12 cellular contexts compared by ENCODE assay signal in the genomic region with DNA sequence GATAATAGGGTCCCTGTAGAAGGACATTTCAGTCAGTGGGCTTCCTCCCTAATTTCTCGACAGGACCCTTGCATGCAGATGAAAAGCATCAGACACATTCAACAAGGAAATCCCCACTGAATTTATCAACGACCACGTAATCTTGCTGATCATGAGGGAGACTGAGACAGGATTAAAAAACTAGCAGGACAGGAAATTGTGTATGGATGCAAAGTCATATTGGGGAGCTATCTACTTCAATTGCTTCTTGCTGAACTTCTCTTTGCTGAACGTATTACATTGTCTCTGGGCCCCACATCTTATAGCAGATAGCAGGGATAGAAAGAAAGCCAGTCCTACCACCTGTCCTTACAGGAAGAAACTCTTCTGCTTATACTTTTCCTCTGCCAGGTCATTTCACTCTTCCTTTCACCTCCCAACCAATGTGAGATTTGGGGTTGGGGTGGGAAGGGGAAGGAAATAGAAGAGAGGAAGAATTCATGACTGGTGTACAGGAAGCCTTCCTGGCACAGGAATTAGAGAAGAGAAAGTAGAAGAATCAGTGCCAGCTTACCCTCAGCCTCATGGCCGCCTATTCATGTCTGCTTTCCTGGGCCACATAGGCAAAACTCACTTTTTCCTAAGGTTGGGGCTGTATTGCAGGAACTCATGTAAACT.
DNase-seq lines count a peak whose midpoint lies in the region; TF ChIP-seq lines count a peak whose summit lies in the region.
"Had no signal": no experiment of that assay in that cellular context is flagged by ENCODE, and none has a peak within 500 bp of the region (broad histone marks: within the 10 kb centered on the region; RNA-seq: fewer than 3 reads in every experiment).

No MANE protein-coding gene starts in this region.

- H3K27ac Mint-ChIP-seq in neural progenitor cell, result peak overlapping the region; percentile 10
- H3K27ac Mint-ChIP-seq: activated CD8-positive, alpha-beta memory T cell treated with anti-CD3 and anti-CD28 coated beads, Interleukin-2, amount 10 ng/mL, durations not matched to agents 7 days and 5 days had no signal

- H3K9me3 ChIP-seq in esophagus (ENCODE audit: control insufficient read depth in 2 of 2, insufficient read depth in 1 of 2, low read depth in 1 of 2, low read length in 1 of 2) (no peaks in the 10 kb centered on the region), neural progenitor cell (ENCODE audit: low read depth) (peaks cover 7% of the 10 kb centered on the region), uterus (peaks cover 0 to 7% of the 10 kb centered on the region in 2 donors)

- peak; percentile 87 for DNase-seq in DMS79 treated with DMSO at 0.1 percent for 48 hours (lab: John Stamatoyannopoulos, UW)
- no peak for DNase-seq in DMS79 (lab: John Stamatoyannopoulos, UW)
- no peak for DNase-seq in neural progenitor cell (ENCODE audit: low spot score)
- DNase-seq in uterus, result no peak
- no peak for DNase-seq in NCI-H774 (lab: John Stamatoyannopoulos, UW)
- DNase-seq in foreskin melanocyte, result no peak
- DNase-seq in HEK293T (ENCODE audit: extremely low spot score), result no peak
- DNase-seq: activated CD8-positive, alpha-beta memory T cell treated with anti-CD3 and anti-CD28 coated beads, Interleukin-2, amount 10 ng/mL, durations not matched to agents 7 days and 5 days; stimulated activated naive CD4-positive, alpha-beta T cell treated with Interleukin-2 at 50 U/mL for 16 hours had no signal

- no peaks in the 10 kb centered on the region for H3K79me2 ChIP-seq in neural progenitor cell (ENCODE audit: low read depth)

- H3K27me3 Mint-ChIP-seq in neural progenitor cell (ENCODE audit: insufficient read depth, low read depth), result no peaks in the 10 kb centered on the region
- H3K27me3 Mint-ChIP-seq: activated CD8-positive, alpha-beta memory T cell treated with anti-CD3 and anti-CD28 coated beads, Interleukin-2, amount 10 ng/mL, durations not matched to agents 7 days and 5 days had no signal

- TF ChIP-seq CTCF in neural progenitor cell (IDR thresholded peaks at IDR 0.05) (no peak), uterus (IDR thresholded peaks at IDR 0.05) (no peak)

- POLR2A ChIA-PET in HEK293T (lab: Yijun Ruan, JAX), result no interaction called here

- peaks cover 15% of the 10 kb centered on the region for H3K9me3 Mint-ChIP-seq in neural progenitor cell

- no peaks in the 10 kb centered on the region for H4K20me1 ChIP-seq in neural progenitor cell (ENCODE audit: low read depth)

- H3K36me3 ChIP-seq in esophagus (ENCODE audit: control insufficient read depth in 2 of 2, insufficient read depth in 2 of 2, low read length in 1 of 2), result no peaks in the 10 kb centered on the region
- no peaks in the 10 kb centered on the region for H3K36me3 ChIP-seq in neural progenitor cell
- H3K36me3 ChIP-seq in uterus, result no peaks in the 10 kb centered on the region
- H3K36me3 ChIP-seq: cardiac muscle cell had no signal

- 32 to 35% methylated on average over 5 of the region's 5 CpGs for WGBS in esophagus, 2 donors

- H3K27ac ChIP-seq in esophagus (ENCODE audit: low read depth in 2 of 2, low read length in 1 of 2), result peak overlapping the region; percentile 71 to 87
- H3K27ac ChIP-seq in neural progenitor cell, result no peak overlapping the region
- H3K27ac ChIP-seq in uterus, result peak overlapping the region; percentile 63 to 72
- H3K27ac ChIP-seq: cardiac muscle cell, KMS-11 had no signal

- peaks cover 21% of the 10 kb centered on the region for H3K4me1 Mint-ChIP-seq in neural progenitor cell

- CTCF ChIA-PET in HEK293T (lab: Yijun Ruan, JAX), result no interaction called here

- H3K36me3 Mint-ChIP-seq in neural progenitor cell, result peaks cover 9% of the 10 kb centered on the region

- H2AFZ ChIP-seq in neural progenitor cell (replicated peaks), result no peak overlapping the region

- no peaks in the 10 kb centered on the region for H3K27me3 ChIP-seq in esophagus (ENCODE audit: control insufficient read depth in 1 of 2, insufficient read depth in 2 of 2, low read length in 2 of 2)
- H3K27me3 ChIP-seq in neural progenitor cell, result no peaks in the 10 kb centered on the region
- H3K27me3 ChIP-seq in uterus, result no peaks in the 10 kb centered on the region
- H3K27me3 ChIP-seq: cardiac muscle cell had no signal

- H3K4me2 ChIP-seq in neural progenitor cell, result peak overlapping the region; percentile 43
- H3K4me2 ChIP-seq: KMS-11 had no signal

- H3K9ac ChIP-seq in neural progenitor cell, result no peak overlapping the region
- H3K9ac ChIP-seq: KMS-11 had no signal

- no peak for TF ChIP-seq POLR2A in uterus (IDR thresholded peaks at IDR 0.05)

- intact Hi-C loops in uterus (cut with DNase I; ENCODE audit: low total_unique reads), result no loop called here

- H3K4me1 ChIP-seq in esophagus (ENCODE audit: control insufficient read depth in 2 of 2, insufficient read depth in 2 of 2, low read length in 1 of 2), result peaks cover 0 to 2% of the 10 kb centered on the region in 2 donors
- H3K4me1 ChIP-seq in neural progenitor cell, result peaks cover 20% of the 10 kb centered on the region
- peaks cover 0 to 12% of the 10 kb centered on the region in 2 donors for H3K4me1 ChIP-seq in uterus

- no peak overlapping the region for H3K4me3 Mint-ChIP-seq in neural progenitor cell
- H3K4me3 Mint-ChIP-seq: activated CD8-positive, alpha-beta memory T cell treated with anti-CD3 and anti-CD28 coated beads, Interleukin-2, amount 10 ng/mL, durations not matched to agents 7 days and 5 days had no signal

- no peak overlapping the region for H3K4me3 ChIP-seq in esophagus (ENCODE audit: low read depth in 1 of 2, low read length in 2 of 2)
- H3K4me3 ChIP-seq in neural progenitor cell, result no peak overlapping the region
- H3K4me3 ChIP-seq in uterus, result no peak overlapping the region
- H3K4me3 ChIP-seq: cardiac muscle cell had no signal

- peaks cover 9% of the 10 kb centered on the region for H3F3A ChIP-seq in neural progenitor cell (ENCODE audit: low read depth)

TF ChIP-seq in HEK293T, 16 proteins besides CTCF, POLR2A, EP300 and RAD21:
- no peak for TF ChIP-seq TARDBP (IDR thresholded peaks at IDR 0.05)
- no peak for TF ChIP-seq SUZ12 (IDR thresholded peaks at IDR 0.05)
- TF ChIP-seq ARNT (IDR thresholded peaks at IDR 0.05), result no peak
- TF ChIP-seq FOXK2 (IDR thresholded peaks at IDR 0.05), result no peak
- no peak for TF ChIP-seq FOXM1 (IDR thresholded peaks at IDR 0.05; ENCODE audit: borderline replicate concordance)
- no peak for TF ChIP-seq SP1 (IDR thresholded peaks at IDR 0.05)
- TF ChIP-seq L3MBTL2 (conservative IDR thresholded peaks at IDR 0.05), result no peak
- TF ChIP-seq FOXA1 (IDR thresholded peaks at IDR 0.05), result no peak
- no peak for TF ChIP-seq ZNF384 (IDR thresholded peaks at IDR 0.05)
